ENCODE assay signal across 12 cellular contexts in genomic region chr16:2270070-2270462, GRCh38. TPM values are rescaled to one million over a fixed set of nuclear protein-coding genes. Genes with fewer than 3 reads are reported as not detected.
A peak's percentile ranks its signal among the peaks of the same experiment; 100 is the strongest.
DNase-seq lines count a peak whose midpoint lies in the region; ATAC-seq, FAIRE-seq and TF ChIP-seq lines count a peak whose summit lies in the region.
"Had no signal": no experiment of that assay in that cellular context is flagged by ENCODE, and none has a peak within 500 bp of the region (broad histone marks: within the 10 kb centered on the region; RNA-seq: fewer than 3 reads in every experiment).

No MANE protein-coding gene starts in this region.

- H3K4me1 Mint-ChIP-seq in CD4-positive, CD25-positive, alpha-beta regulatory T cell, result peaks cover 7 to 38% (median 25%) of the 10 kb centered on the region in 4 donors
- H3K4me1 Mint-ChIP-seq in WTC11, result peaks cover 24% of the 10 kb centered on the region

- H3K27ac ChIP-seq in A549, result no peak overlapping the region
- no peak overlapping the region for H3K27ac ChIP-seq in CD4-positive, CD25-positive, alpha-beta regulatory T cell (ENCODE audit: insufficient read depth, low read length, poor library complexity, severe bottlenecking)

- POLR2A ChIA-PET in A549 (lab: Yijun Ruan, JAX), result no interaction called here
- POLR2A ChIA-PET in WTC11 (lab: Charles Lee), result interaction anchor here (0.7 kb wide), 1 partner anchor 52 kb away, joined by 3 read pairs; no protein-coding TSS in a partner anchor

- H3K27me3 Mint-ChIP-seq in CD4-positive, CD25-positive, alpha-beta regulatory T cell, result no peaks in the 10 kb centered on the region
- H3K27me3 Mint-ChIP-seq in WTC11 (ENCODE audit: low read depth), result no peaks in the 10 kb centered on the region

- no peaks in the 10 kb centered on the region for H3K9me3 ChIP-seq in A549
- no peaks in the 10 kb centered on the region for H3K9me3 ChIP-seq in CD4-positive, CD25-positive, alpha-beta regulatory T cell (ENCODE audit: control insufficient read depth in 2 of 2, low read length in 2 of 2)
- H3K9me3 ChIP-seq in mucosa of stomach (ENCODE audit: control insufficient read depth, low read length), result no peaks in the 10 kb centered on the region
- H3K9me3 ChIP-seq: Caco-2 had no signal

- CTCF ChIA-PET in A549 (lab: Yijun Ruan, JAX), result interaction anchor here (1.0 to 4.5 kb wide), 5 partner anchors 9 to 231 kb away, joined by 3 to 20 read pairs (median 5); partner anchors contain the start of genes ABCA3 and CCNF
- CTCF ChIA-PET in WTC11 (lab: Charles Lee), result interaction anchor here (0.9 to 2.4 kb wide), 5 partner anchors 9 to 232 kb away, joined by 3 to 9 read pairs (median 5); partner anchors contain the start of gene DNASE1L2

- H3K9me3 Mint-ChIP-seq in CD4-positive, CD25-positive, alpha-beta regulatory T cell, result no peaks in the 10 kb centered on the region
- H3K9me3 Mint-ChIP-seq in WTC11, result no peaks in the 10 kb centered on the region

- peak overlapping the region; percentile 9 to 98 (median 74) for H3K4me3 Mint-ChIP-seq in CD4-positive, CD25-positive, alpha-beta regulatory T cell
- H3K4me3 Mint-ChIP-seq in WTC11, result peak overlapping the region; percentile 90

- no peak for TF ChIP-seq CTCF in A549 (IDR thresholded peaks at IDR 0.05)
- no peak for TF ChIP-seq CTCF in WTC11 (IDR thresholded peaks at IDR 0.05)

- H3K27me3 ChIP-seq in CD4-positive, CD25-positive, alpha-beta regulatory T cell (ENCODE audit: control insufficient read depth, insufficient read depth, low read length), result no peaks in the 10 kb centered on the region
- H3K27me3 ChIP-seq in mucosa of stomach (ENCODE audit: control insufficient read depth, insufficient read depth, low read length), result no peaks in the 10 kb centered on the region

- no peak overlapping the region for H3K4me3 ChIP-seq in A549
- H3K4me3 ChIP-seq in CD4-positive, CD25-positive, alpha-beta regulatory T cell (ENCODE audit: low read depth, low read length), result no peak overlapping the region
- H3K4me3 ChIP-seq in mucosa of stomach (ENCODE audit: low read length), result no peak overlapping the region

- H3K36me3 Mint-ChIP-seq in CD4-positive, CD25-positive, alpha-beta regulatory T cell, result no peaks in the 10 kb centered on the region
- peaks cover 15% of the 10 kb centered on the region for H3K36me3 Mint-ChIP-seq in WTC11

- H3K4me2 ChIP-seq in A549, result peak overlapping the region; percentile 86; the same call in 1 of the 3 replicates

- ATAC-seq in A549 (no peak), WTC11 (no peak), GM18907 (IDR thresholded peaks at IDR 0.05; ENCODE audit: unreplicated experiment) (no peak), HG03571 (IDR thresholded peaks at IDR 0.05; ENCODE audit: unreplicated experiment) (no peak), GM18861 (IDR thresholded peaks at IDR 0.05; ENCODE audit: unreplicated experiment) (no peak)
- no peak for ATAC-seq in CD4-positive, CD25-positive, alpha-beta regulatory T cell (ENCODE audit: low read depth in 2 of 2)

- no peaks in the 10 kb centered on the region for H3K36me3 ChIP-seq in CD4-positive, CD25-positive, alpha-beta regulatory T cell (ENCODE audit: control insufficient read depth, insufficient read depth, low read length)
- H3K36me3 ChIP-seq in mucosa of stomach (ENCODE audit: control insufficient read depth, insufficient read depth, low read length), result no peaks in the 10 kb centered on the region

- TF ChIP-seq RAD21 in A549 (conservative IDR thresholded peaks at IDR 0.05 in 1 of 2, IDR thresholded peaks at IDR 0.05 in 1 of 2), result no peak

- 90% methylated on average over 9 of the region's 9 CpGs for WGBS in A549 (ENCODE audit: missing lambda C conversion rate)

- FAIRE-seq in A549 (lab: Jason Lieb, UNC), result no peak

- DNase-seq in A549 (ENCODE audit: low read depth in 1 of 2, low spot score in 1 of 2), result no peak
- DNase-seq in CD4-positive, CD25-positive, alpha-beta regulatory T cell, result no peak
- DNase-seq in WTC11 (ENCODE audit: low spot score), result no peak
- no peak for DNase-seq in AG08396 (ENCODE audit: low spot score)
- DNase-seq: activated CD4-positive, alpha-beta T cell treated with anti-CD3 and anti-CD28 coated beads for 48 hours; Caco-2; NCI-H1930; retina had no signal

- TF ChIP-seq POLR2A in A549 (IDR thresholded peaks at IDR 0.05; ENCODE audit: low read length), result no peak

- H3K4me1 ChIP-seq in A549 (peaks cover 23% of the 10 kb centered on the region; the same call in 2 of the 3 replicates), mucosa of stomach (ENCODE audit: control insufficient read depth, insufficient read depth, low read length) (peaks cover 16% of the 10 kb centered on the region)
- peaks cover 28% of the 10 kb centered on the region for H3K4me1 ChIP-seq in CD4-positive, CD25-positive, alpha-beta regulatory T cell (ENCODE audit: control insufficient read depth, insufficient read depth, low read length, poor library complexity, severe bottlenecking)

- H3K27ac Mint-ChIP-seq in CD4-positive, CD25-positive, alpha-beta regulatory T cell, result peak overlapping the region in 1 of 3 donors; percentile 96
- no peak overlapping the region for H3K27ac Mint-ChIP-seq in WTC11

- TF ChIP-seq EP300 in A549 (IDR thresholded peaks at IDR 0.05), result no peak

- peak overlapping the region; percentile 75 for H3K9ac ChIP-seq in mucosa of stomach (ENCODE audit: low read length)

TF ChIP-seq in A549, 52 proteins besides CTCF, POLR2A, EP300 and RAD21 (continues in another document):
- TF ChIP-seq MYC (IDR thresholded peaks at IDR 0.05; ENCODE audit: borderline replicate concordance, low read length) (no peak), EHF (CRISPR knock-in tag; IDR thresholded peaks at IDR 0.05) (no peak), PHF8 (IDR thresholded peaks at IDR 0.05; ENCODE audit: borderline replicate concordance, low read depth) (no peak), RNF2 (IDR thresholded peaks at IDR 0.05; ENCODE audit: borderline replicate concordance, low read depth) (no peak)
- TF ChIP-seq, protein P1, sequence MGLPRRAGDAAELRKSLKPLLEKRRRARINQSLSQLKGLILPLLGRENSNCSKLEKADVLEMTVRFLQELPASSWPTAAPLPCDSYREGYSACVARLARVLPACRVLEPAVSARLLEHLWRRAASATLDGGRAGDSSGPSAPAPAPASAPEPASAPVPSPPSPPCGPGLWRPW (IDR thresholded peaks at IDR 0.05), result no peak

TF ChIP-seq in WTC11, 78 proteins besides CTCF, POLR2A, EP300 and RAD21 (continues in another document):
- no peak for TF ChIP-seq GRHL2 (CRISPR knock-in tag; IDR thresholded peaks at IDR 0.05; ENCODE audit: insufficient replicate concordance, severe bottlenecking)
- TF ChIP-seq CBFB (CRISPR knock-in tag; IDR thresholded peaks at IDR 0.05; ENCODE audit: low read depth), result no peak

RNA-seq across cellular contexts. Expression of gene RNPS1, which starts 2.1 kb away (rescaled TPM):
- polyA plus RNA-seq in A549 (2011; rRNA removed) (163 and 183 TPM in 2 replicates), A549 (2017; fragmentation: RNase III; extraction: RNeasy Plus Mini Kit Qiagen cat#74134 plus additional on column Dnase treatment) (197 to 206 TPM (median 200 TPM) in 3 replicates)
- polyA plus RNA-seq in A549 (2012; cell fraction: cytosol; rRNA removed), result 367 and 387 TPM in 2 replicates
- polyA plus RNA-seq in A549 (2012; cell fraction: nucleus; rRNA removed), result 367 and 375 TPM in 2 replicates
- polyA minus RNA-seq in A549 (2011; rRNA and poly(A)+ RNA removed), result 167 and 168 TPM in 2 replicates
- total RNA-seq in CD4-positive, CD25-positive, alpha-beta regulatory T cell, result 189 TPM
- polyA plus RNA-seq in CD4-positive, CD25-positive, alpha-beta regulatory T cell, result 100 to 1,000 TPM; 189 to 230 (median 218) TPM
- total RNA-seq in WTC11 (2021), result 331 to 333 TPM (median 333 TPM) in 3 replicates

RNA-seq across cellular contexts. Expression of gene ECI1, which starts 18.7 kb away (rescaled TPM):
- polyA plus RNA-seq in A549 (2011; rRNA removed), result 41.8 and 47.9 TPM in 2 replicates
- 118 and 153 TPM in 2 replicates for polyA plus RNA-seq in A549 (2012; cell fraction: cytosol; rRNA removed)
- polyA plus RNA-seq in A549 (2012; cell fraction: nucleus; rRNA removed), result 126 and 163 TPM in 2 replicates
- polyA plus RNA-seq in A549 (2017; fragmentation: RNase III; extraction: RNeasy Plus Mini Kit Qiagen cat#74134 plus additional on column Dnase treatment), result 40.9 to 41.9 TPM (median 41.5 TPM) in 3 replicates
- polyA minus RNA-seq in A549 (2011; rRNA and poly(A)+ RNA removed), result 14.4 and 21.3 TPM in 2 replicates
- total RNA-seq in CD4-positive, CD25-positive, alpha-beta regulatory T cell, result 23.4 TPM
- polyA plus RNA-seq in CD4-positive, CD25-positive, alpha-beta regulatory T cell, result 10 to 100 TPM; 49.0 to 62.8 (median 56.2) TPM
- total RNA-seq in WTC11 (2021), result 100 to 110 TPM (median 106 TPM) in 3 replicates

RNA-seq across cellular contexts. Expression of gene DNASE1L2, which starts 33.8 kb away (rescaled TPM):
- 0.36 and 0.65 TPM in 2 replicates for polyA plus RNA-seq in A549 (2011; rRNA removed)
- 1.9 and 2.3 TPM in 2 replicates for polyA plus RNA-seq in A549 (2012; cell fraction: cytosol; rRNA removed)
- 10.5 and 17.7 TPM in 2 replicates for polyA plus RNA-seq in A549 (2012; cell fraction: nucleus; rRNA removed)
- 0.88 to 1.5 TPM (median 1.2 TPM) in 3 replicates for polyA plus RNA-seq in A549 (2017; fragmentation: RNase III; extraction: RNeasy Plus Mini Kit Qiagen cat#74134 plus additional on column Dnase treatment)
- 0.41 and 0.44 TPM in 2 replicates for polyA minus RNA-seq in A549 (2011; rRNA and poly(A)+ RNA removed)
- total RNA-seq in CD4-positive, CD25-positive, alpha-beta regulatory T cell, result 0.37 TPM
- polyA plus RNA-seq in CD4-positive, CD25-positive, alpha-beta regulatory T cell, result not detected
- total RNA-seq in WTC11 (2021), result 0.66 to 1.1 TPM (median 1.0 TPM) in 3 replicates

RNA-seq across cellular contexts. Expression of gene E4F1, which starts 46.7 kb away (rescaled TPM):
- 10.4 and 11.0 TPM in 2 replicates for polyA plus RNA-seq in A549 (2011; rRNA removed)
- 39.5 and 43.4 TPM in 2 replicates for polyA plus RNA-seq in A549 (2012; cell fraction: cytosol; rRNA removed)
- polyA plus RNA-seq in A549 (2012; cell fraction: nucleus; rRNA removed), result 164 and 278 TPM in 2 replicates
- polyA plus RNA-seq in A549 (2017; fragmentation: RNase III; extraction: RNeasy Plus Mini Kit Qiagen cat#74134 plus additional on column Dnase treatment), result 22.0 to 24.4 TPM (median 23.3 TPM) in 3 replicates
- polyA minus RNA-seq in A549 (2011; rRNA and poly(A)+ RNA removed), result 7.4 and 9.8 TPM in 2 replicates
- total RNA-seq in CD4-positive, CD25-positive, alpha-beta regulatory T cell, result 38.7 TPM
- 10 to 100 TPM; 11.6 to 15.7 (median 14.4) TPM for polyA plus RNA-seq in CD4-positive, CD25-positive, alpha-beta regulatory T cell
- 27.2 to 34.4 TPM (median 27.8 TPM) in 3 replicates for total RNA-seq in WTC11 (2021)

RNA-seq across cellular contexts. Expression of gene PGP, which starts 55.4 kb away (rescaled TPM):
- polyA plus RNA-seq in A549 (2011; rRNA removed) (13.9 and 15.0 TPM in 2 replicates), A549 (2017; fragmentation: RNase III; extraction: RNeasy Plus Mini Kit Qiagen cat#74134 plus additional on column Dnase treatment) (27.7 to 33.7 TPM (median 31.9 TPM) in 3 replicates)
- polyA plus RNA-seq in A549 (2012; cell fraction: cytosol; rRNA removed), result 37.0 and 52.9 TPM in 2 replicates
- 67.6 and 101 TPM in 2 replicates for polyA plus RNA-seq in A549 (2012; cell fraction: nucleus; rRNA removed)
- 7.6 TPM in 2 replicates for polyA minus RNA-seq in A549 (2011; rRNA and poly(A)+ RNA removed)
- total RNA-seq in CD4-positive, CD25-positive, alpha-beta regulatory T cell, result 14.2 TPM
- polyA plus RNA-seq in CD4-positive, CD25-positive, alpha-beta regulatory T cell, result 10 to 100 TPM in 2 of 4 donors, 1 to 10 TPM in 2; 6.1 to 13.4 (median 8.8) TPM
- 38.4 to 40.1 TPM (median 39.5 TPM) in 3 replicates for total RNA-seq in WTC11 (2021)
